ENCODE assay signal across 17 cellular contexts in genomic region chr7:153245809-153246208, GRCh38.
A peak's percentile ranks its signal among the peaks of the same experiment; 100 is the strongest.
DNase-seq lines count a peak whose midpoint lies in the region; ATAC-seq lines count a peak whose summit lies in the region.
"Had no signal": no experiment of that assay in that cellular context is flagged by ENCODE, and none has a peak within 500 bp of the region (broad histone marks: within the 10 kb centered on the region; RNA-seq: fewer than 3 reads in every experiment).

No MANE protein-coding gene starts in this region.

- DNase-seq in NCI-H524 (lab: John Stamatoyannopoulos, UW) (peak; percentile 28 to 63), NCI-H524 treated with DMSO at 0.1 percent for 48 hours (lab: John Stamatoyannopoulos, UW) (no peak), SJCRH30 (peak; percentile 87 to 97), myocyte (ENCODE audit: low read depth) (peak; percentile 25), DMS53 treated with DMSO at 0.1 percent for 48 hours (lab: John Stamatoyannopoulos, UW; ENCODE audit: unreplicated experiment) (no peak)
- DNase-seq: AML-193; Caco-2; Calu3; CD4-positive, alpha-beta T cell; CD8-positive, alpha-beta T cell; DMS79 treated with DMSO at 0.1 percent for 48 hours; GF-D8 had no signal

- peaks cover 3% of the 10 kb centered on the region for H3K9me3 ChIP-seq in SJCRH30 (replicated peaks)
- H3K9me3 ChIP-seq: A549, Caco-2 had no signal

- H3K27ac ChIP-seq in SJCRH30: peak overlapping the region; percentile 85
- H3K27ac ChIP-seq: 22Rv1; A549; BLaER1 treated with 17β-estradiol and CSF1 and Interleukin-3, amounts not matched to agents 10 nM and 100 nM; C4-2B had no signal

- no peak overlapping the region for H3K4me3 ChIP-seq in SJCRH30
- H3K4me3 ChIP-seq: A549; BLaER1 treated with 17β-estradiol and CSF1 and Interleukin-3, amounts not matched to agents 10 nM and 100 nM had no signal

- H3K27me3 ChIP-seq in SJCRH30: no peaks in the 10 kb centered on the region
- H3K27me3 ChIP-seq: BLaER1 treated with 17β-estradiol and CSF1 and Interleukin-3, amounts not matched to agents 10 nM and 100 nM had no signal

- no peaks in the 10 kb centered on the region for H3K36me3 ChIP-seq in SJCRH30
- H3K36me3 ChIP-seq: BLaER1 treated with 17β-estradiol and CSF1 and Interleukin-3, amounts not matched to agents 10 nM and 100 nM had no signal

- no peak for ATAC-seq in GM18858 (IDR thresholded peaks at IDR 0.05; ENCODE audit: unreplicated experiment)
- ATAC-seq: A549; CD8-positive, alpha-beta T cell had no signal

- H3K4me1 ChIP-seq in SJCRH30: peaks cover 29% of the 10 kb centered on the region
- H3K4me1 ChIP-seq: A549; BLaER1 treated with 17β-estradiol and CSF1 and Interleukin-3, amounts not matched to agents 10 nM and 100 nM; Caco-2 had no signal

Comparison
In these comparisons a context has a peak if more than half of its experiments do, and no peak if none do; other contexts are left out.
1. DNase-seq: peak in NCI-H524 (2 of 2), SJCRH30 (2 of 2) and myocyte (single experiment); none in NCI-H524 treated with DMSO at 0.1 percent for 48 hours (single experiment) and DMS53 treated with DMSO at 0.1 percent for 48 hours (single experiment).